ENCODE assay signal across 17 cellular contexts in genomic region chr6:125415921-125416320, GRCh38.
"Had no signal": no experiment of that assay in that cellular context is flagged by ENCODE, and none has a peak within 500 bp of the region (broad histone marks: within the 10 kb centered on the region; RNA-seq: fewer than 3 reads in every experiment).

No MANE protein-coding gene starts in this region.

- ATAC-seq: gastrocnemius medialis; heart right ventricle; left lobe of liver; natural killer cell treated with Interleukin-12 subunit alpha and Interleukin-12 subunit beta and Interleukin-15 and Interleukin-18, amount 100 ng/mL, for 72 hours; psoas muscle; stimulated activated naive CD8-positive, alpha-beta T cell treated with anti-CD3 and anti-CD28 coated beads, Interleukin-15, Interleukin-2, amounts not matched to agents 100 U/mL and 50 U/mL, for 24 hours had no signal

- H3K4me1 ChIP-seq: gastrocnemius medialis, heart right ventricle, psoas muscle, upper lobe of left lung had no signal

- H3K36me3 ChIP-seq: gastrocnemius medialis, heart right ventricle, upper lobe of left lung had no signal

- H3K27me3 ChIP-seq: gastrocnemius medialis, heart right ventricle, upper lobe of left lung had no signal

- DNase-seq: activated CD4-positive, alpha-beta T cell treated with anti-CD3 and anti-CD28 coated beads, Interleukin-2, amount 10 ng/mL, durations not matched to agents 7 days and 5 days; activated CD4-positive, CD25-positive, alpha-beta regulatory T cell; activated naive CD4-positive, alpha-beta T cell treated with anti-CD3 and anti-CD28 coated beads, Interleukin-2, amount 50 U/mL, for 16 hours; amniotic stem cell; gastrocnemius medialis; heart right ventricle; islet precursor cell; occipital lobe; psoas muscle; stimulated activated CD4-positive, alpha-beta T cell treated with anti-CD3 and anti-CD28 coated beads, Interleukin-4, amount 100 ng/mL, for 1 hour; stimulated activated CD8-positive, alpha-beta memory T cell treated with anti-CD3 and anti-CD28 coated beads, Interleukin-4, amount 100 ng/mL, for 48 hours; stimulated activated naive CD8-positive, alpha-beta T cell treated with anti-CD3 and anti-CD28 coated beads, Interleukin-15, Interleukin-2, amounts not matched to agents 100 U/mL and 50 U/mL, for 24 hours; T-helper 2 cell; upper lobe of left lung had no signal

- H3K9me3 ChIP-seq: gastrocnemius medialis, psoas muscle, upper lobe of left lung had no signal

- H3K27ac ChIP-seq: gastrocnemius medialis, heart right ventricle, psoas muscle, upper lobe of left lung had no signal

- H3K4me3 ChIP-seq: gastrocnemius medialis, heart right ventricle, psoas muscle, upper lobe of left lung had no signal

- FAIRE-seq: endothelial cell of umbilical vein had no signal
